In the genomic region with DNA sequence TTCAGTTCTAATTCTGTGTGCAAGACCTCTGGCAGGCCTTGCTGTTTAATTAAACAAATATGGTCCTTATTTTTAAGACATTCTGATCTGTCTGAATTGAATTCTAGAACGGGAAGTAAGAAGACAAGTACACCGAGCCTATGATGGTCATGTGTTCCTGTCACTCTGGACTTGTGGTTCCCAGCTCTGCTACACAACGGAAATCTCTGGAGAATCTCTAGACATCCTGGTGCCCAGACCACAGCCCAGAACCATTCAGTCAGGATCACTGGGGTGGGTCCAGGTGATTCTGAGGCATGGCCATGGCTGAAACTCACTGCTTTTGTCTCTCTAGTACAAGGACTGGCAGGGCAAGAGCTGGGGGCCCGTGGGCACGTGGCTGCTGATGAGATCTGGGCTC, we compare ENCODE assay signal across 12 cellular contexts. TPM values are rescaled to one million over a fixed set of nuclear protein-coding genes. Genes with fewer than 3 reads are reported as not detected.
"Had no signal": no experiment of that assay in that cellular context is flagged by ENCODE, and none has a peak within 500 bp of the region (broad histone marks: within the 10 kb centered on the region; RNA-seq: fewer than 3 reads in every experiment).

No MANE protein-coding gene starts in this region.

- DNase-seq: activated B cell treated with CpG ODN at 0.5 μM for 24 hours; activated CD4-positive, alpha-beta T cell treated with anti-CD3 and anti-CD28 coated beads, Interleukin-2, amount 50 U/mL, for 1 hour; activated effector memory CD4-positive, alpha-beta T cell treated with Interleukin-2 at 50 U/mL for 16 hours; caudate nucleus; effector CD8-positive, alpha-beta T cell; gastrocnemius medialis; left ventricle myocardium inferior; right cardiac atrium; T-helper 9 cell had no signal

- H3K4me3 ChIP-seq: coronary artery, gastrocnemius medialis, left ventricle myocardium inferior, smooth muscle cell had no signal

- ATAC-seq: gastrocnemius medialis, right cardiac atrium had no signal

- H3K9me3 ChIP-seq: gastrocnemius medialis, left ventricle myocardium inferior, neutrophil had no signal

- H3K27ac ChIP-seq: gastrocnemius medialis, left ventricle myocardium inferior, neutrophil had no signal

- H3K4me1 ChIP-seq: gastrocnemius medialis had no signal

- H3K27me3 ChIP-seq: gastrocnemius medialis had no signal

- H3K36me3 ChIP-seq: gastrocnemius medialis, left ventricle myocardium inferior, neutrophil had no signal

RNA-seq across cellular contexts. Expression of gene KCNK16, which starts 15.9 kb away (rescaled TPM):
- polyA plus RNA-seq: right cardiac atrium, smooth muscle cell had no signal

RNA-seq across cellular contexts. Expression of gene KCNK17, which starts 24.2 kb away (rescaled TPM):
- polyA plus RNA-seq: smooth muscle cell had no signal
